11 cellular contexts compared by ENCODE assay signal in the genomic region with DNA sequence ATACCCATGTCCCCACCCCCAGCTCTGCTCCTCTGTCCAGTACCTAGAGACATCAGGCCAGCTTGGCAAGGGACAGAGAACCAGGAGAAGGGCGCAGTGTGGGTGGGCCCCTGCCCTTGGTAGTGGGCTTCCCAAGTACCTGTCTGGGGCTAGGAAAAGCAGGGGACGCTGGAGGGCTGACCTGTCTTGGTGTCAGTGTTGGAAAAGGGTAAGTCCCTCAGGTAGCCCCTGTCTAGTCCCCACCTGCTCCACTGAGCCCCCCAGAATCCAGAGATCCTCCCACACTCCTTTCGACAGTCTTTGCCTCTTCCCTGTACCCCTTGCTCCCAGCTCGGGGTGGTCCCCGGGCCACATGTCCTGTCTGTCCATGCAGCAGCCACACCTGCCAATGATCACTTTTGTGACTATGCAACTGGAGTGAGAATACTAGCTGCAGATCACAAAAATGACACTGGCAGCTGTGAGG. TPM values are rescaled to one million over a fixed set of nuclear protein-coding genes. Genes with fewer than 3 reads are reported as not detected.
DNase-seq lines count a peak whose midpoint lies in the region; ATAC-seq, FAIRE-seq and TF ChIP-seq lines count a peak whose summit lies in the region.
"Had no signal": no experiment of that assay in that cellular context is flagged by ENCODE, and none has a peak within 500 bp of the region (broad histone marks: within the 10 kb centered on the region; RNA-seq: fewer than 3 reads in every experiment).

No MANE protein-coding gene starts in this region.

- no peaks in the 10 kb centered on the region for H3K9me3 ChIP-seq in kidney (ENCODE audit: control insufficient read depth in 1 of 2, low read length in 2 of 2)
- no peaks in the 10 kb centered on the region for H3K9me3 ChIP-seq in suprapubic skin
- H3K9me3 ChIP-seq: testis had no signal

- no peak for TF ChIP-seq POLR2A in suprapubic skin (IDR thresholded peaks at IDR 0.05)

- H3K4me3 Mint-ChIP-seq in activated CD4-positive, alpha-beta T cell treated with anti-CD3 and anti-CD28 coated beads, Interleukin-2, amount 10 ng/mL, durations not matched to agents 7 days and 5 days = peak overlapping the region; percentile 67
- H3K4me3 Mint-ChIP-seq in activated T-cell treated with anti-CD3 and anti-CD28 coated beads, Interleukin-2, amount 50 U/mL, for 24 hours = no peak overlapping the region

- H3K27me3 ChIP-seq in suprapubic skin = no peaks in the 10 kb centered on the region
- H3K27me3 ChIP-seq: testis had no signal

- peaks cover 8% of the 10 kb centered on the region for H3K27me3 Mint-ChIP-seq in activated CD4-positive, alpha-beta T cell treated with anti-CD3 and anti-CD28 coated beads, Interleukin-2, amount 10 ng/mL, durations not matched to agents 7 days and 5 days
- peaks cover under 1% of the 10 kb centered on the region for H3K27me3 Mint-ChIP-seq in activated T-cell treated with anti-CD3 and anti-CD28 coated beads, Interleukin-2, amount 50 U/mL, for 24 hours

- ATAC-seq in GM18498 (IDR thresholded peaks at IDR 0.05; ENCODE audit: unreplicated experiment) = no peak

- H3K4me3 ChIP-seq in kidney (ENCODE audit: low read length in 2 of 2) (no peak overlapping the region), suprapubic skin (no peak overlapping the region)

- TF ChIP-seq CTCF in kidney (IDR thresholded peaks at IDR 0.05; ENCODE audit: borderline replicate concordance, extremely low read depth, insufficient read depth) (no peak), suprapubic skin (IDR thresholded peaks at IDR 0.05) (no peak)

- DNase-seq in activated CD4-positive, alpha-beta T cell treated with anti-CD3 and anti-CD28 coated beads, Interleukin-2, amount 10 ng/mL, durations not matched to agents 7 days and 5 days = no peak
- DNase-seq in activated CD4-positive, alpha-beta T cell treated with anti-CD3 and anti-CD28 coated beads, Interleukin-2, amount 50 U/mL, for 1 hour = no peak
- DNase-seq in activated T-cell treated with anti-CD3 and anti-CD28 coated beads, Interleukin-2, amount 50 U/mL, for 24 hours = peak; percentile 30
- peak; percentile 45 for DNase-seq in kidney
- DNase-seq in suprapubic skin (ENCODE audit: low spot score in 2 of 2) = peak; percentile 64 to 71
- DNase-seq in GDM1 (lab: John Stamatoyannopoulos, UW) = no peak
- no peak for DNase-seq in AG08396 (ENCODE audit: low spot score)
- DNase-seq: NCI-H1105 treated with DMSO at 0.1 percent for 48 hours, testis had no signal

- no peaks in the 10 kb centered on the region for H3K9me3 Mint-ChIP-seq in activated CD4-positive, alpha-beta T cell treated with anti-CD3 and anti-CD28 coated beads, Interleukin-2, amount 10 ng/mL, durations not matched to agents 7 days and 5 days
- H3K9me3 Mint-ChIP-seq in activated T-cell treated with anti-CD3 and anti-CD28 coated beads, Interleukin-2, amount 50 U/mL, for 24 hours = no peaks in the 10 kb centered on the region

- H3K36me3 Mint-ChIP-seq in activated CD4-positive, alpha-beta T cell treated with anti-CD3 and anti-CD28 coated beads, Interleukin-2, amount 10 ng/mL, durations not matched to agents 7 days and 5 days (ENCODE audit: low read depth) = no peaks in the 10 kb centered on the region
- no peaks in the 10 kb centered on the region for H3K36me3 Mint-ChIP-seq in activated T-cell treated with anti-CD3 and anti-CD28 coated beads, Interleukin-2, amount 50 U/mL, for 24 hours (ENCODE audit: low read depth)

- TF ChIP-seq EP300 in suprapubic skin (IDR thresholded peaks at IDR 0.05) = no peak

- POLR2A ChIA-PET in activated CD4-positive, alpha-beta T cell treated with anti-CD3 and anti-CD28 coated beads, Interleukin-2, amount 10 ng/mL, durations not matched to agents 7 days and 5 days (lab: Charles Lee) = no interaction called here

- H3K36me3 ChIP-seq in kidney (ENCODE audit: control insufficient read depth in 1 of 2, insufficient read depth in 2 of 2, low read length in 2 of 2) (no peaks in the 10 kb centered on the region), suprapubic skin (no peaks in the 10 kb centered on the region)

- H3K27ac Mint-ChIP-seq in activated CD4-positive, alpha-beta T cell treated with anti-CD3 and anti-CD28 coated beads, Interleukin-2, amount 10 ng/mL, durations not matched to agents 7 days and 5 days = peak overlapping the region; percentile 36
- H3K27ac Mint-ChIP-seq in activated T-cell treated with anti-CD3 and anti-CD28 coated beads, Interleukin-2, amount 50 U/mL, for 24 hours = no peak overlapping the region

- peaks cover 3 to 8% of the 10 kb centered on the region in 2 donors for H3K4me1 ChIP-seq in kidney (ENCODE audit: control insufficient read depth in 1 of 2, insufficient read depth in 1 of 2, low read depth in 1 of 2, low read length in 2 of 2)
- H3K4me1 ChIP-seq in suprapubic skin = peaks cover 32% of the 10 kb centered on the region

- H3K4me1 Mint-ChIP-seq in activated CD4-positive, alpha-beta T cell treated with anti-CD3 and anti-CD28 coated beads, Interleukin-2, amount 10 ng/mL, durations not matched to agents 7 days and 5 days = peaks cover 26% of the 10 kb centered on the region
- H3K4me1 Mint-ChIP-seq in activated T-cell treated with anti-CD3 and anti-CD28 coated beads, Interleukin-2, amount 50 U/mL, for 24 hours (ENCODE audit: low read depth) = peaks cover 25% of the 10 kb centered on the region

- H3K9ac ChIP-seq in kidney (ENCODE audit: low read length in 2 of 2) = no peak overlapping the region

- WGBS in suprapubic skin = 88% methylated on average over 5 of the region's 5 CpGs

- FAIRE-seq in kidney (lab: Jason Lieb, UNC) = no peak

- H3K27ac ChIP-seq in kidney (ENCODE audit: low read depth in 2 of 2, low read length in 2 of 2) = no peak overlapping the region
- H3K27ac ChIP-seq in suprapubic skin = no peak overlapping the region

- intact Hi-C loops in kidney (cut with DNase I) = no loop called here

- CTCF ChIA-PET in activated CD4-positive, alpha-beta T cell treated with anti-CD3 and anti-CD28 coated beads, Interleukin-2, amount 10 ng/mL, durations not matched to agents 7 days and 5 days (lab: Charles Lee) = interaction anchor here (0.8 to 10.7 kb wide), 11 partner anchors 14 to 236 kb away, joined by 3 to 194 read pairs (median 7); a partner anchor contains a TSS

RNA-seq across cellular contexts. Expression of a gene that starts 14.6 kb away (rescaled TPM):
- 10 to 100 TPM; 38.2 to 40.9 TPM for total RNA-seq in activated CD4-positive, alpha-beta T cell treated with anti-CD3 and anti-CD28 coated beads, Interleukin-2, amount 10 ng/mL, durations not matched to agents 7 days and 5 days
- 94.3 TPM for total RNA-seq in kidney
- 128 TPM for polyA plus RNA-seq in kidney (ENCODE audit: insufficient read depth, low read depth, low replicate concordance)
- total RNA-seq in suprapubic skin = 100 to 1,000 TPM in 2 of 4 donors, 10 to 100 TPM in 2; 91.2 to 138 (median 107) TPM

RNA-seq across cellular contexts. Expression of a gene that starts 15.4 kb away (rescaled TPM):
- not detected for total RNA-seq in activated CD4-positive, alpha-beta T cell treated with anti-CD3 and anti-CD28 coated beads, Interleukin-2, amount 10 ng/mL, durations not matched to agents 7 days and 5 days
- not detected for total RNA-seq in kidney
- not detected for polyA plus RNA-seq in kidney (ENCODE audit: insufficient read depth, low read depth, low replicate concordance)
- not detected for total RNA-seq in suprapubic skin

RNA-seq across cellular contexts. Expression of a gene that starts 38.8 kb away (rescaled TPM):
- not detected for total RNA-seq in activated CD4-positive, alpha-beta T cell treated with anti-CD3 and anti-CD28 coated beads, Interleukin-2, amount 10 ng/mL, durations not matched to agents 7 days and 5 days
- total RNA-seq in kidney = not detected
- not detected for polyA plus RNA-seq in kidney (ENCODE audit: insufficient read depth, low read depth, low replicate concordance)
- not detected for total RNA-seq in suprapubic skin
- polyA plus RNA-seq: AG04450 had no signal

RNA-seq across cellular contexts. Expression of a gene that starts 40.1 kb away (rescaled TPM):
- 100 to 1,000 TPM; 261 to 339 TPM for total RNA-seq in activated CD4-positive, alpha-beta T cell treated with anti-CD3 and anti-CD28 coated beads, Interleukin-2, amount 10 ng/mL, durations not matched to agents 7 days and 5 days
- 49.4 TPM for total RNA-seq in kidney
- polyA plus RNA-seq in kidney (ENCODE audit: insufficient read depth, low read depth, low replicate concordance) = 156 TPM
- total RNA-seq in suprapubic skin = 100 to 1,000 TPM; 194 to 530 (median 394) TPM

RNA-seq across cellular contexts. Expression of a gene that starts 40.7 kb away (rescaled TPM):
- not detected for total RNA-seq in activated CD4-positive, alpha-beta T cell treated with anti-CD3 and anti-CD28 coated beads, Interleukin-2, amount 10 ng/mL, durations not matched to agents 7 days and 5 days
- total RNA-seq in kidney = 0.98 TPM
- 15.4 TPM for polyA plus RNA-seq in kidney (ENCODE audit: insufficient read depth, low read depth, low replicate concordance)
- total RNA-seq in suprapubic skin = not detected
- polyA plus RNA-seq: AG04450 had no signal

Comparison
In these comparisons a context has a peak if more than half of its experiments do, and no peak if none do; other contexts are left out.
1. DNase-seq: peak in activated T-cell treated with anti-CD3 and anti-CD28 coated beads, Interleukin-2, amount 50 U/mL, for 24 hours (single experiment), kidney (single experiment) and suprapubic skin (2 of 2); none in activated CD4-positive, alpha-beta T cell treated with anti-CD3 and anti-CD28 coated beads, Interleukin-2, amount 10 ng/mL, durations not matched to agents 7 days and 5 days (single experiment), activated CD4-positive, alpha-beta T cell treated with anti-CD3 and anti-CD28 coated beads, Interleukin-2, amount 50 U/mL, for 1 hour (single experiment), GDM1 (single experiment) and AG08396 (single experiment).